In genomic region chr2:44759823-44760222, GRCh38 we compare ENCODE assay signal across 23 cellular contexts.
"Had no signal": no experiment of that assay in that cellular context is flagged by ENCODE, and none has a peak within 500 bp of the region (broad histone marks: within the 10 kb centered on the region; RNA-seq: fewer than 3 reads in every experiment).

No MANE protein-coding gene starts in this region.

- ATAC-seq: activated CD8-positive, alpha-beta memory T cell treated with anti-CD3 and anti-CD28 coated beads, Interleukin-2, amount 10 ng/mL, durations not matched to agents 7 days and 5 days; activated T-helper 17 cell treated with anti-CD3 and anti-CD28 coated beads, Interleukin-2, amount 50 U/mL, for 72 hours; esophagus mucosa; foreskin keratinocyte; left colon; stimulated activated naive B cell treated with anti-CD40 and anti-IgM and Interleukin-4, amounts not matched to agents 10 μg/mL and 1 μg/mL and 100 μg/mL, for 72 hours had no signal

- DNase-seq: activated B cell treated with CpG ODN at 0.5 μM for 24 hours; activated CD4-positive, alpha-beta memory T cell treated with anti-CD3 and anti-CD28 coated beads, Interleukin-2, amount 10 ng/mL, durations not matched to agents 7 days and 5 days; activated CD4-positive, alpha-beta T cell treated with anti-CD3 and anti-CD28 coated beads for 48 hours; activated CD8-positive, alpha-beta memory T cell treated with anti-CD3 and anti-CD28 coated beads, Interleukin-2, amount 10 ng/mL, durations not matched to agents 7 days and 5 days; activated naive CD4-positive, alpha-beta T cell; activated naive CD8-positive, alpha-beta T cell treated with anti-CD3 and anti-CD28 coated beads for 36 hours; effector CD8-positive, alpha-beta T cell; foreskin keratinocyte; glutamatergic neuron; hypothalamus; islet precursor cell; left colon; stimulated activated naive B cell treated with anti-CD40 and anti-IgM and Interleukin-4, amounts not matched to agents 10 μg/mL and 1 μg/mL and 100 μg/mL, for 72 hours; tibial artery; uterus had no signal

- H3K4me3 ChIP-seq: lung, tibial artery, uterus had no signal

- H3K27me3 Mint-ChIP-seq: activated CD4-positive, alpha-beta memory T cell treated with anti-CD3 and anti-CD28 coated beads, Interleukin-2, amount 10 ng/mL, durations not matched to agents 7 days and 5 days; activated CD8-positive, alpha-beta memory T cell treated with anti-CD3 and anti-CD28 coated beads, Interleukin-2, amount 10 ng/mL, durations not matched to agents 7 days and 5 days; activated naive CD8-positive, alpha-beta T cell treated with anti-CD3 and anti-CD28 coated beads for 36 hours; activated T-helper 17 cell treated with anti-CD3 and anti-CD28 coated beads, Interleukin-2, amount 50 U/mL, for 72 hours had no signal

- H3K27ac Mint-ChIP-seq: activated B cell treated with CpG ODN at 0.5 μM for 24 hours; activated CD4-positive, alpha-beta memory T cell treated with anti-CD3 and anti-CD28 coated beads, Interleukin-2, amount 10 ng/mL, durations not matched to agents 7 days and 5 days; activated CD8-positive, alpha-beta memory T cell treated with anti-CD3 and anti-CD28 coated beads, Interleukin-2, amount 10 ng/mL, durations not matched to agents 7 days and 5 days; activated naive CD8-positive, alpha-beta T cell treated with anti-CD3 and anti-CD28 coated beads for 36 hours; activated T-helper 17 cell treated with anti-CD3 and anti-CD28 coated beads, Interleukin-2, amount 50 U/mL, for 72 hours; dendritic cell treated with granulocyte-macrophage colony-stimulating factor and Interleukin-4, amounts not matched to agents 40 ng/mL and 50 ng/mL, for 4 days; mesothelial cell of epicardium; nephron; stimulated activated naive B cell treated with anti-CD40 and anti-IgM and Interleukin-4, amounts not matched to agents 10 μg/mL and 1 μg/mL and 100 μg/mL, for 72 hours; T-helper 2 cell treated with Interferon-gamma antibody and Interleukin-4, amounts not matched to agents 5 μg/mL and 100 μg/mL, for 36 hours had no signal

- H3K4me1 ChIP-seq: foreskin keratinocyte, tibial artery, uterus had no signal

- H3K27ac ChIP-seq: foreskin keratinocyte, tibial artery, uterus had no signal

- H3K4me1 Mint-ChIP-seq: activated naive CD8-positive, alpha-beta T cell treated with anti-CD3 and anti-CD28 coated beads for 36 hours; mesothelial cell of epicardium; nephron had no signal

- H3K9me3 ChIP-seq: tibial artery, uterus had no signal

- H3K36me3 ChIP-seq: tibial artery, uterus had no signal

- H3K9me3 Mint-ChIP-seq: activated B cell treated with CpG ODN at 0.5 μM for 24 hours; activated CD4-positive, alpha-beta memory T cell treated with anti-CD3 and anti-CD28 coated beads, Interleukin-2, amount 10 ng/mL, durations not matched to agents 7 days and 5 days; activated naive CD8-positive, alpha-beta T cell treated with anti-CD3 and anti-CD28 coated beads for 36 hours; activated T-helper 17 cell treated with anti-CD3 and anti-CD28 coated beads, Interleukin-2, amount 50 U/mL, for 72 hours; dendritic cell treated with granulocyte-macrophage colony-stimulating factor and Interleukin-4, amounts not matched to agents 40 ng/mL and 50 ng/mL, for 4 days; mesothelial cell of epicardium; nephron; stimulated activated naive B cell treated with anti-CD40 and anti-IgM and Interleukin-4, amounts not matched to agents 10 μg/mL and 1 μg/mL and 100 μg/mL, for 72 hours; T-helper 2 cell treated with Interferon-gamma antibody and Interleukin-4, amounts not matched to agents 5 μg/mL and 100 μg/mL, for 36 hours had no signal

- FAIRE-seq: bronchial epithelial cell had no signal

- H3K36me3 Mint-ChIP-seq: activated CD8-positive, alpha-beta memory T cell treated with anti-CD3 and anti-CD28 coated beads, Interleukin-2, amount 10 ng/mL, durations not matched to agents 7 days and 5 days; activated naive CD8-positive, alpha-beta T cell treated with anti-CD3 and anti-CD28 coated beads for 36 hours; mesothelial cell of epicardium had no signal

- H3K4me3 Mint-ChIP-seq: activated B cell treated with CpG ODN at 0.5 μM for 24 hours; activated CD4-positive, alpha-beta memory T cell treated with anti-CD3 and anti-CD28 coated beads, Interleukin-2, amount 10 ng/mL, durations not matched to agents 7 days and 5 days; activated CD8-positive, alpha-beta memory T cell treated with anti-CD3 and anti-CD28 coated beads, Interleukin-2, amount 10 ng/mL, durations not matched to agents 7 days and 5 days; activated naive CD8-positive, alpha-beta T cell treated with anti-CD3 and anti-CD28 coated beads for 36 hours; activated T-helper 17 cell treated with anti-CD3 and anti-CD28 coated beads, Interleukin-2, amount 50 U/mL, for 72 hours; dendritic cell treated with granulocyte-macrophage colony-stimulating factor and Interleukin-4, amounts not matched to agents 40 ng/mL and 50 ng/mL, for 4 days; mesothelial cell of epicardium; nephron; stimulated activated naive B cell treated with anti-CD40 and anti-IgM and Interleukin-4, amounts not matched to agents 10 μg/mL and 1 μg/mL and 100 μg/mL, for 72 hours; T-helper 2 cell treated with Interferon-gamma antibody and Interleukin-4, amounts not matched to agents 5 μg/mL and 100 μg/mL, for 36 hours had no signal

- H3K27me3 ChIP-seq: tibial artery, uterus had no signal
